In the genomic region with DNA sequence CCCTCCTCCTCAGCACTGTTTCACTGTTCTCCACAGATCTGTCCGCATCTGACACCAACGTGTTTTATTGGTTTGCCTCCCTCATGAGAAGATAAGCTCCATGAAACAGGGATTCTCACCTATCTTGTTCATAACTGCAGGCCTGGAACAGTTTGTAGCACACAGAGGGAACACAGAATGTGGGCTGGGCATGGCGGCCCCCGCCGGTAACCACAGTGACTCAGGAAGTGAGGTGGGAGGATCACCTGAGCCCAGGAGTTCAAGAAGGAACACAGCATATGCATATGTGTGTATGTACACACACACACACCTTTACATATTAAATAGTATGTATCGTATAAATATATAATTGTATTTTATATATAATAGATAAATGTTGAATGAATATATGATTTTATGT, we compare ENCODE assay signal across 10 cellular contexts.
DNase-seq lines count a peak whose midpoint lies in the region; ATAC-seq, FAIRE-seq and TF ChIP-seq lines count a peak whose summit lies in the region.
"Had no signal": no experiment of that assay in that cellular context is flagged by ENCODE, and none has a peak within 500 bp of the region (broad histone marks: within the 10 kb centered on the region; RNA-seq: fewer than 3 reads in every experiment).

No MANE protein-coding gene starts in this region.

- peaks cover 29% of the 10 kb centered on the region for H3K4me1 Mint-ChIP-seq in activated naive CD4-positive, alpha-beta T cell treated with anti-CD3 and anti-CD28 coated beads, Interleukin-2, amount 50 U/mL, for 24 hours

- peak overlapping the region; percentile 73 for H3K27ac Mint-ChIP-seq in activated naive CD4-positive, alpha-beta T cell treated with anti-CD3 and anti-CD28 coated beads, Interleukin-2, amount 50 U/mL, for 24 hours

- H3K27me3 Mint-ChIP-seq in activated naive CD4-positive, alpha-beta T cell treated with anti-CD3 and anti-CD28 coated beads, Interleukin-2, amount 50 U/mL, for 24 hours = no peaks in the 10 kb centered on the region

- FAIRE-seq in GM12892 (lab: Jason Lieb, UNC) (peak; percentile 88), urothelium cell line (lab: Jason Lieb, UNC) (no peak)

- no peak for DNase-seq in GM12892 (ENCODE audit: insufficient read length)
- DNase-seq in activated CD4-positive, alpha-beta T cell treated with anti-CD3 and anti-CD28 coated beads for 48 hours = peak; percentile 58
- peak; percentile 39 for DNase-seq in stimulated activated CD4-positive, alpha-beta T cell treated with anti-CD3 and anti-CD28 coated beads, Interleukin-12 subunit alpha, Interleukin-12 subunit beta, amount 100 ng/mL, for 4 hours
- DNase-seq in NCI-H146 (lab: John Stamatoyannopoulos, UW) = no peak
- DNase-seq in urothelium cell line (ENCODE audit: low spot score) = no peak
- DNase-seq in HCEC 1CT = no peak
- DNase-seq: DND-41, GOT3 had no signal

- ATAC-seq in GM21447 (IDR thresholded peaks at IDR 0.05; ENCODE audit: unreplicated experiment) = no peak

- TF ChIP-seq POLR2A in GM12892 (IDR thresholded peaks at IDR 0.05; ENCODE audit: low read depth, low read length) = no peak

- H3K4me3 Mint-ChIP-seq in activated naive CD4-positive, alpha-beta T cell treated with anti-CD3 and anti-CD28 coated beads, Interleukin-2, amount 50 U/mL, for 24 hours = peak overlapping the region; percentile 37

- peaks cover 11% of the 10 kb centered on the region for H3K36me3 Mint-ChIP-seq in activated naive CD4-positive, alpha-beta T cell treated with anti-CD3 and anti-CD28 coated beads, Interleukin-2, amount 50 U/mL, for 24 hours

- H3K9me3 Mint-ChIP-seq in activated naive CD4-positive, alpha-beta T cell treated with anti-CD3 and anti-CD28 coated beads, Interleukin-2, amount 50 U/mL, for 24 hours = no peaks in the 10 kb centered on the region

Comparison
In these comparisons a context has a peak if more than half of its experiments do, and no peak if none do; other contexts are left out.
1. DNase-seq: peak in activated CD4-positive, alpha-beta T cell treated with anti-CD3 and anti-CD28 coated beads for 48 hours (single experiment) and stimulated activated CD4-positive, alpha-beta T cell treated with anti-CD3 and anti-CD28 coated beads, Interleukin-12 subunit alpha, Interleukin-12 subunit beta, amount 100 ng/mL, for 4 hours (single experiment); none in GM12892 (single experiment), NCI-H146 (single experiment), urothelium cell line (single experiment) and HCEC 1CT (single experiment).